Comparison of ENCODE assay signal across 8 cellular contexts in genomic region chr5:36944607-36945225, GRCh38.
DNase-seq lines count a peak whose midpoint lies in the region; ATAC-seq, FAIRE-seq and TF ChIP-seq lines count a peak whose summit lies in the region.

No MANE protein-coding gene starts in this region.

- no peaks in the 10 kb centered on the region for H3K36me3 Mint-ChIP-seq in endothelial cell (ENCODE audit: low read depth, unreplicated experiment)

- TF ChIP-seq POLR2A in H54 (IDR thresholded peaks at IDR 0.05; ENCODE audit: low read depth, low read length): no peak

- H3K4me3 ChIP-seq in osteoblast (ENCODE audit: insufficient read depth, low read length): no peak overlapping the region

- H3K36me3 ChIP-seq in osteoblast (ENCODE audit: insufficient read depth, low read length): no peaks in the 10 kb centered on the region

- H2AFZ ChIP-seq in osteoblast (ENCODE audit: low read length): no peak overlapping the region

- H3K79me2 ChIP-seq in osteoblast (ENCODE audit: insufficient read depth, low read length): peaks cover 87% of the 10 kb centered on the region

- no peak overlapping the region for H3K4me3 Mint-ChIP-seq in endothelial cell (ENCODE audit: unreplicated experiment)

- ATAC-seq in HG02759 (IDR thresholded peaks at IDR 0.05; ENCODE audit: unreplicated experiment) (no peak), HG02938 (IDR thresholded peaks at IDR 0.05; ENCODE audit: unreplicated experiment) (no peak), HG02798 (IDR thresholded peaks at IDR 0.05; ENCODE audit: poor library complexity, unreplicated experiment) (no peak)

- H3K9me3 ChIP-seq in osteoblast (ENCODE audit: low read depth, low read length): no peaks in the 10 kb centered on the region

- H3K4me1 Mint-ChIP-seq in endothelial cell (ENCODE audit: unreplicated experiment): peaks cover 9% of the 10 kb centered on the region

- H3K27me3 ChIP-seq in osteoblast (ENCODE audit: insufficient read depth, low read length): no peaks in the 10 kb centered on the region

- FAIRE-seq in H54 (lab: Jason Lieb, UNC): peak; percentile 75

- peaks cover 31% of the 10 kb centered on the region for H4K20me1 ChIP-seq in osteoblast (ENCODE audit: insufficient read depth, low read length)

- no peak overlapping the region for H3K4me2 ChIP-seq in osteoblast (ENCODE audit: insufficient read depth, low read length)

- no peak for DNase-seq in H54 (ENCODE audit: insufficient read length, low spot score)
- DNase-seq in NOMO-1 (lab: John Stamatoyannopoulos, UW; ENCODE audit: unreplicated experiment in 2 of 2): peak; percentile 38 to 89
- no peak for DNase-seq in endothelial cell (ENCODE audit: low spot score)
- DNase-seq in osteoblast (ENCODE audit: insufficient read length, low spot score, missing footprints): no peak

- no peak overlapping the region for H3K27ac Mint-ChIP-seq in endothelial cell (ENCODE audit: unreplicated experiment)

- no peaks in the 10 kb centered on the region for H3K9me3 Mint-ChIP-seq in endothelial cell (ENCODE audit: unreplicated experiment)

- H3K27ac ChIP-seq in C4-2B (no peak overlapping the region), osteoblast (ENCODE audit: low read depth, low read length) (no peak overlapping the region)

- H3K4me1 ChIP-seq in osteoblast (ENCODE audit: insufficient read depth, low read length): peaks cover 22% of the 10 kb centered on the region

- H3K27me3 Mint-ChIP-seq in endothelial cell (ENCODE audit: unreplicated experiment): no peaks in the 10 kb centered on the region

- TF ChIP-seq CTCF in C4-2B (conservative IDR thresholded peaks at IDR 0.05): peak; percentile 85
- peak; percentile 91 for TF ChIP-seq CTCF in endothelial cell (IDR thresholded peaks at IDR 0.05; ENCODE audit: unreplicated experiment)
- TF ChIP-seq CTCF in osteoblast (IDR thresholded peaks at IDR 0.05; ENCODE audit: extremely low read depth, low read depth, low read length): peak; percentile 56

Comparison
In these comparisons a context has a peak if more than half of its experiments do, and no peak if none do; other contexts are left out.
1. DNase-seq: peak in NOMO-1 (2 of 2); none in H54 (single experiment), endothelial cell (single experiment) and osteoblast (single experiment).
2. Peak in every context shown above with its lines, with median percentiles within 50 percentile points of each other: CTCF ChIP-seq.